ENCODE assay signal across 14 cellular contexts in genomic region chr9:136899196-136899595, GRCh38. TPM values are rescaled to one million over a fixed set of nuclear protein-coding genes. Genes with fewer than 3 reads are reported as not detected.
DNase-seq lines count a peak whose midpoint lies in the region; ATAC-seq and TF ChIP-seq lines count a peak whose summit lies in the region.
"Had no signal": no experiment of that assay in that cellular context is flagged by ENCODE, and none has a peak within 500 bp of the region (broad histone marks: within the 10 kb centered on the region; RNA-seq: fewer than 3 reads in every experiment).

No MANE protein-coding gene starts in this region.

- peaks cover 53% of the 10 kb centered on the region for H3K4me1 Mint-ChIP-seq in T-helper 1 cell treated with Interleukin-12 subunit alpha and Interleukin-12 subunit beta and Interleukin-4 antibody, amounts not matched to agents 30 μg/mL and 1 μg/mL, for 36 hours (ENCODE audit: low read depth)

- H3K27ac ChIP-seq in Panc1 (ENCODE audit: low read length) (peak overlapping the region; percentile 97), mucosa of rectum (ENCODE audit: low read depth in 2 of 2, low read length in 2 of 2) (peak overlapping the region; percentile 48 to 79)
- H3K27ac ChIP-seq: ascending aorta had no signal

- DNase-seq in T-helper 1 cell (no peak), Panc1 (ENCODE audit: low read depth, low spot score) (no peak), AG08396 (ENCODE audit: low spot score) (no peak), DMS79 (lab: John Stamatoyannopoulos, UW) (no peak)
- no peak for DNase-seq in stimulated activated CD4-positive, alpha-beta T cell treated with anti-CD3 and anti-CD28 coated beads, Interleukin-2, amount 100 ng/mL, for 48 hours
- DNase-seq: EL, NCI-H1048, NCI-H774 had no signal

- no peak overlapping the region for H3K9ac ChIP-seq in mucosa of rectum (ENCODE audit: low read depth in 1 of 2, low read length in 2 of 2)

- peak overlapping the region; percentile 82 for H3K27ac Mint-ChIP-seq in T-helper 1 cell treated with Interleukin-12 subunit alpha and Interleukin-12 subunit beta and Interleukin-4 antibody, amounts not matched to agents 30 μg/mL and 1 μg/mL, for 36 hours

- H3K4me3 ChIP-seq in Panc1 (ENCODE audit: low read depth in 2 of 2, low read length in 2 of 2), result no peak overlapping the region
- no peak overlapping the region for H3K4me3 ChIP-seq in mucosa of rectum (ENCODE audit: low read length in 2 of 2)
- H3K4me3 ChIP-seq: ascending aorta, HAP-1 had no signal

- H3K27me3 ChIP-seq in Panc1 (ENCODE audit: control insufficient read depth, insufficient read depth, low read length) (no peaks in the 10 kb centered on the region), mucosa of rectum (ENCODE audit: control insufficient read depth in 2 of 2, insufficient read depth in 2 of 2, low read length in 2 of 2) (no peaks in the 10 kb centered on the region)
- H3K27me3 ChIP-seq: ascending aorta had no signal

- in situ Hi-C loops in Panc1 (cut with HindIII; ENCODE audit: low pct_unique_long_range_greater_than_20kb, low sequenced_read_pairs), result no loop called here

- CTCF ChIA-PET in Panc1 (lab: Charles Lee), result interaction anchor here (0.6 to 1.3 kb wide), 2 partner anchors 17 to 22 kb away, joined by 3 to 5 read pairs; no protein-coding TSS in a partner anchor

- H3K36me3 ChIP-seq in Panc1 (ENCODE audit: control insufficient read depth, insufficient read depth, low read length) (peaks cover 4% of the 10 kb centered on the region; the same call in 1 of the 2 replicates), mucosa of rectum (ENCODE audit: control insufficient read depth in 2 of 2, insufficient read depth in 2 of 2, low read length in 2 of 2) (peaks cover 8 to 18% of the 10 kb centered on the region in 2 donors)

- H3K9me3 ChIP-seq in Panc1 (ENCODE audit: control insufficient read depth, insufficient read depth, low read depth, low read length), result no peaks in the 10 kb centered on the region
- H3K9me3 ChIP-seq in mucosa of rectum (ENCODE audit: control insufficient read depth in 2 of 2, low read length in 2 of 2), result no peaks in the 10 kb centered on the region
- H3K9me3 ChIP-seq: ascending aorta, HAP-1 had no signal

- peak; percentile 41 for ATAC-seq in GM21528 (IDR thresholded peaks at IDR 0.05; ENCODE audit: low FRiP score, unreplicated experiment)
- ATAC-seq in Panc1, result no peak
- ATAC-seq: sciatic nerve had no signal

- TF ChIP-seq CTCF in Panc1 (IDR thresholded peaks at IDR 0.05), result no peak

- peaks cover 49% of the 10 kb centered on the region for H3K4me1 ChIP-seq in Panc1 (ENCODE audit: control insufficient read depth, insufficient read depth, low read length)
- peaks cover 46 to 55% of the 10 kb centered on the region in 2 donors for H3K4me1 ChIP-seq in mucosa of rectum (ENCODE audit: control insufficient read depth in 2 of 2, insufficient read depth in 2 of 2, low read length in 2 of 2)
- H3K4me1 ChIP-seq: HAP-1 had no signal

- no peaks in the 10 kb centered on the region for H3K9me3 Mint-ChIP-seq in T-helper 1 cell treated with Interleukin-12 subunit alpha and Interleukin-12 subunit beta and Interleukin-4 antibody, amounts not matched to agents 30 μg/mL and 1 μg/mL, for 36 hours

- no peak overlapping the region for H3K4me3 Mint-ChIP-seq in T-helper 1 cell treated with Interleukin-12 subunit alpha and Interleukin-12 subunit beta and Interleukin-4 antibody, amounts not matched to agents 30 μg/mL and 1 μg/mL, for 36 hours

- H3K36me3 Mint-ChIP-seq in T-helper 1 cell treated with Interleukin-12 subunit alpha and Interleukin-12 subunit beta and Interleukin-4 antibody, amounts not matched to agents 30 μg/mL and 1 μg/mL, for 36 hours (ENCODE audit: low read depth), result peaks cover 46% of the 10 kb centered on the region

- no TSS peak for BruUV-seq in Panc1 (replicated peaks; lab: Mats Ljungman, UMichigan)

- H3K27me3 Mint-ChIP-seq in T-helper 1 cell treated with Interleukin-12 subunit alpha and Interleukin-12 subunit beta and Interleukin-4 antibody, amounts not matched to agents 30 μg/mL and 1 μg/mL, for 36 hours (ENCODE audit: low read depth), result no peaks in the 10 kb centered on the region

- POLR2A ChIA-PET in Panc1 (lab: Charles Lee), result no interaction called here

- intact Hi-C loops in Panc1 (cut with micrococcal nuclease; ENCODE audit: unreplicated experiment), result no loop called here

RNA-seq across cellular contexts. Expression of gene TRAF2, which starts 12.9 kb away (rescaled TPM):
- total RNA-seq in Panc1 (2021; ENCODE audit: unreplicated experiment), result 48.7 TPM
- 43.7 TPM for polyA plus RNA-seq in Panc1 (2012; ENCODE audit: insufficient read length)

RNA-seq across cellular contexts. Expression of gene EDF1, which starts 33.1 kb away (rescaled TPM):
- 270 TPM for total RNA-seq in Panc1 (2021; ENCODE audit: unreplicated experiment)
- 595 TPM for polyA plus RNA-seq in Panc1 (2012; ENCODE audit: insufficient read length)

RNA-seq across cellular contexts. Expression of gene FBXW5, which starts 45.3 kb away (rescaled TPM):
- total RNA-seq in Panc1 (2021; ENCODE audit: unreplicated experiment), result 72.6 TPM
- 93.9 TPM for polyA plus RNA-seq in Panc1 (2012; ENCODE audit: insufficient read length)

RNA-seq across cellular contexts. Expression of gene C8G, which starts 45.8 kb away (rescaled TPM):
- 2.9 TPM for total RNA-seq in Panc1 (2021; ENCODE audit: unreplicated experiment)
- 2.8 TPM for polyA plus RNA-seq in Panc1 (2012; ENCODE audit: insufficient read length)
- total RNA-seq: sciatic nerve had no signal

RNA-seq across cellular contexts. Expression of gene MAMDC4, which starts 47.0 kb away (rescaled TPM):
- total RNA-seq in Panc1 (2021; ENCODE audit: unreplicated experiment), result 6.3 TPM
- 7.1 TPM for polyA plus RNA-seq in Panc1 (2012; ENCODE audit: insufficient read length)
